Comparison of ENCODE assay signal across 8 cellular contexts in the genomic region with DNA sequence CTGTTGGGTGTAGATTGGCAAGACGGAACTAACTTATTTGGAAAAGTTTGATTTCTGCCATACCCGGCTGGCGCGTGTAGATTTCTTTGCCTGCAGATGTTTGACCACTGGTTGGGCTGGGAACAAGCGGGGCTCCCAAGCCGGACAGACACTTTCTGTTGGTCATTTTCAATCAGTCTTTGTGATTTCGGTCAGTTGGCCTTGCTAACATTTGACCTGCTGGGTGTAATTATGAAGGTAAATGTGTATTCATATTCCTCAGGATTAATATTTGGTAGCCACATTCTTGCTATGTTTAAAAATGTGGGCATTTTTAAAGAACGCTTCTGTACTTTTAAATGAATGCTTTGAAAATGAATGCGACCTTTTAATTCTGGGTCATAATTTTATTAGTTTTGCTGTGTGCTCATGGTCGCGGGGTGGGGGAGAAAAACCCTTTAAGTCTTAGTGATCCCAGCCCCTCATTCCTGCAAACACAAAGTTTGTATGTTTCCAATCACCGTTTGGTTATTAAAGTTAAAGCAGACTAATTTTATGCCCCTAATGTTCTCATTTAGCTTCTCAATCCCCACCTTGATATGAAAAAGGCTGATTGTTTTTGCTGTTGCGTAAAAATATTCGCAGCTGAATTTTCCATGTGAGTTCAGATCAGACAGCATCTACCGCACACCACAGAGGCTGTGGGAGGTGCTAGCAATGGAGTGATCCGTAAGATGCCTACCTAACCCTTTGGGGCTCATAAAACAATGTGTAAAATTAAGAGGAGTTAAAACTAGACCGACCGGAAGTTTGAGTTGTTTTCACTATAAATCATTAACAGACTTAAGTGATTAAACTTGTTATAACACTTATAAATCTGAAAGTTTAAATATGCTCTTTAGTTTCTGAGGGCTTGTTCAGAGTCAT. TPM values are rescaled to one million over a fixed set of nuclear protein-coding genes. Genes with fewer than 3 reads are reported as not detected.
DNase-seq lines count a peak whose midpoint lies in the region; ATAC-seq and TF ChIP-seq lines count a peak whose summit lies in the region.

No MANE protein-coding gene starts in this region.

- H3K9me3 Mint-ChIP-seq in naive B cell = peaks cover 0 to 5% (median 0%) of the 10 kb centered on the region in 7 donors

- H3K4me1 ChIP-seq in right atrium auricular region (peaks cover 0 to 5% of the 10 kb centered on the region in 2 donors), testis (no peaks in the 10 kb centered on the region), foreskin keratinocyte (peaks cover 5% of the 10 kb centered on the region)

- DNase-seq in right atrium auricular region (ENCODE audit: low spot score) (no peak), Right ventricle myocardium inferior (ENCODE audit: missing footprints) (no peak), dermis blood vessel endothelial cell (peak; percentile 43), naive B cell (no peak), testis (no peak), foreskin keratinocyte (no peak), DMS153 (lab: John Stamatoyannopoulos, UW) (no peak)

- H3K27ac ChIP-seq in right atrium auricular region (peak overlapping the region; percentile 80 to 83), testis (peak overlapping the region; percentile 21 to 69), foreskin keratinocyte (no peak overlapping the region)

- TF ChIP-seq CTCF in right atrium auricular region (IDR thresholded peaks at IDR 0.05) (no peak), testis (IDR thresholded peaks at IDR 0.05) (no peak), foreskin keratinocyte (conservative IDR thresholded peaks at IDR 0.05) (no peak)

- peak overlapping the region in 6 of 8 donors; percentile 37 to 87 (median 74) for H3K4me3 Mint-ChIP-seq in naive B cell

- ATAC-seq in Right ventricle myocardium inferior (no peak), naive B cell (ENCODE audit: low read depth in 2 of 2) (no peak), foreskin keratinocyte (no peak), GM18505 (IDR thresholded peaks at IDR 0.05; ENCODE audit: unreplicated experiment) (no peak)

- TF ChIP-seq POLR2A in testis (IDR thresholded peaks at IDR 0.05) (no peak), GM18505 (IDR thresholded peaks at IDR 0.05; ENCODE audit: borderline replicate concordance, extremely low read depth, insufficient read depth, insufficient read length) (no peak)

- peaks cover 42 to 45% (median 44%) of the 10 kb centered on the region in 3 donors for H3K27me3 Mint-ChIP-seq in naive B cell

- H3K27me3 ChIP-seq in right atrium auricular region (peaks cover 0 to 2% of the 10 kb centered on the region in 2 donors), testis (no peaks in the 10 kb centered on the region), foreskin keratinocyte (peaks cover 81% of the 10 kb centered on the region)

- H3K4me1 Mint-ChIP-seq in naive B cell = peaks cover 10 to 13% (median 11%) of the 10 kb centered on the region in 3 donors

- H3K9me3 ChIP-seq in right atrium auricular region (no peaks in the 10 kb centered on the region), testis (no peaks in the 10 kb centered on the region)

- peak overlapping the region; percentile 45 to 57 for H3K4me3 ChIP-seq in right atrium auricular region
- peak overlapping the region; percentile 55 to 61 for H3K4me3 ChIP-seq in testis

- 44 to 50% methylated on average over 18 of the region's 18 CpGs for WGBS in testis, 2 donors

- intact Hi-C loops in Right ventricle myocardium inferior (cut with DNase I) (loop anchor here (2.0 to 10.0 kb wide), 3 partner anchors 25 to 106 kb away; no protein-coding TSS in a partner anchor), testis (cut with DNase I; ENCODE audit: low total_unique reads) (no loop called here)

- H3K36me3 ChIP-seq in right atrium auricular region (no peaks in the 10 kb centered on the region), testis (ENCODE audit: low read depth, missing control alignments) (no peaks in the 10 kb centered on the region)

- peaks cover 9 to 10% of the 10 kb centered on the region in 2 donors for H3K36me3 Mint-ChIP-seq in naive B cell

- peak overlapping the region in 2 of 6 donors; percentile 19 to 75 for H3K27ac Mint-ChIP-seq in naive B cell

RNA-seq across cellular contexts. Expression of gene RASGRF2, which starts 1.5 kb away (rescaled TPM):
- total RNA-seq in right atrium auricular region (1 to 10 TPM; 3.5 to 6.3 TPM), Right ventricle myocardium inferior (5.9 TPM), dermis blood vessel endothelial cell (25.6 and 26.4 TPM in 2 replicates), testis (10 to 100 TPM in 1 of 2 donors, 1 to 10 TPM in 1; 7.8 to 11.3 TPM), foreskin keratinocyte (0.04 TPM in 1 of 2 replicates, not detected in the other)
- polyA plus RNA-seq in naive B cell (ENCODE audit: low read depth in 6 of 6) (under 1 TPM in 2 of 6 donors, not detected in 4; 0.03 to 0.21 TPM), testis (ENCODE audit: insufficient read depth, low read depth, low replicate concordance) (6.2 TPM), foreskin keratinocyte (not detected in 2 replicates)
